Comparison of ENCODE assay signal across 10 cellular contexts in the genomic region with DNA sequence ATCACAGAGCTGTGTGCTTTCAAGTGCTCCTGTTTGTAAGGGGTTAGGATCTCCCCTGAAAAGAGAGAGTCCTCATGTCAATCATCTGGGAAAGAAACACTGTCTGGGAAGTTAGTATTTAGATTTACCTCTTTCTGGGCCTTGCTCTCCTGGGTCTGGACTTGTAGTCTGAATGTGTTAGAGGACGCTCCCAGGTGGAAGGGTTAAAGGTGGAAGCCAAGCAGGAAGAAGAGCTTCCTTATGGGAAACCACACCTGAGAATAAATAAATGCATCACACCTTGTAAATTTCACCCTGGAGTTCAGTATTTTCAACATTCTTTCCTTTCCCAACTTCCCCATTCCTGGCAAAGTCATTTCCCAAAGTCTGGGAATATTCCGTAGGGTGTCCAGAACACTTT. TPM values are rescaled to one million over a fixed set of nuclear protein-coding genes. Genes with fewer than 3 reads are reported as not detected.
DNase-seq lines count a peak whose midpoint lies in the region; ATAC-seq, FAIRE-seq and TF ChIP-seq lines count a peak whose summit lies in the region.
"Had no signal": no experiment of that assay in that cellular context is flagged by ENCODE, and none has a peak within 500 bp of the region (broad histone marks: within the 10 kb centered on the region; RNA-seq: fewer than 3 reads in every experiment).

No MANE protein-coding gene starts in this region.

- H3K36me3 Mint-ChIP-seq in T-helper 1 cell treated with Interleukin-12 subunit alpha and Interleukin-12 subunit beta and Interleukin-4 antibody, amounts not matched to agents 30 μg/mL and 1 μg/mL, for 36 hours (ENCODE audit: low read depth): peaks cover 31% of the 10 kb centered on the region

- peak overlapping the region; percentile 94 for H3K9ac ChIP-seq in endothelial cell of umbilical vein (replicated peaks; ENCODE audit: extremely low read depth, insufficient read depth, low read length)

- peak overlapping the region; percentile 91; the same call in 1 of the 2 replicates for H3K27ac ChIP-seq in SJSA1
- H3K27ac ChIP-seq in endothelial cell of umbilical vein (ENCODE audit: insufficient read depth, low read depth, low read length): peak overlapping the region; percentile 93
- H3K27ac ChIP-seq in gastrocnemius medialis: peak overlapping the region; percentile 87 to 97 (median 93)

- H3K4me3 ChIP-seq in SJSA1 (no peak overlapping the region), endothelial cell of umbilical vein (replicated peaks in 1 of 3; ENCODE audit: insufficient read depth in 1 of 3, low read depth in 1 of 3, low read length in 3 of 3) (peak overlapping the region in 1 of 3 experiments; percentile 76), gastrocnemius medialis (no peak overlapping the region)

- ATAC-seq in gastrocnemius medialis: no peak

- POLR2A ChIA-PET in endothelial cell of umbilical vein (lab: Charles Lee): no interaction called here

- H3K4me1 ChIP-seq in SJSA1 (replicated peaks) (peaks cover 17% of the 10 kb centered on the region), endothelial cell of umbilical vein (ENCODE audit: control insufficient read depth, extremely low read depth, insufficient read depth, low read length) (peaks cover 28% of the 10 kb centered on the region), gastrocnemius medialis (peaks cover 14 to 17% of the 10 kb centered on the region in 2 donors)

- no peaks in the 10 kb centered on the region for H3K27me3 Mint-ChIP-seq in T-helper 1 cell treated with Interleukin-12 subunit alpha and Interleukin-12 subunit beta and Interleukin-4 antibody, amounts not matched to agents 30 μg/mL and 1 μg/mL, for 36 hours (ENCODE audit: low read depth)

- H3K4me2 ChIP-seq in endothelial cell of umbilical vein (ENCODE audit: insufficient read depth, low read length): peak overlapping the region; percentile 95

- DNase-seq in T-helper 1 cell (no peak), SJSA1 (ENCODE audit: low read depth in 1 of 2, low spot score in 2 of 2) (no peak), endothelial cell of umbilical vein (ENCODE audit: low read depth, low spot score) (no peak), gastrocnemius medialis (no peak), NCI-H187 treated with DMSO at 0.1 percent for 48 hours (lab: John Stamatoyannopoulos, UW) (no peak), hippocampal formation (lab: John Stamatoyannopoulos, UW) (no peak), T-helper 9 cell (no peak)
- DNase-seq: NCI-H1105 had no signal

- in situ Hi-C loops in gastrocnemius medialis (cut with MboI; ENCODE audit: low sequenced_read_pairs in 4 of 4): loop anchor here (25.0 kb wide), 4 partner anchors 424 to 749 kb away; a partner anchor contains a TSS

- H3K27me3 ChIP-seq in SJSA1 (replicated peaks) (no peaks in the 10 kb centered on the region), endothelial cell of umbilical vein (ENCODE audit: control insufficient read depth in 2 of 2, insufficient read depth in 2 of 2, low read length in 2 of 2) (no peaks in the 10 kb centered on the region), gastrocnemius medialis (no peaks in the 10 kb centered on the region)

- FAIRE-seq in endothelial cell of umbilical vein (lab: Jason Lieb, UNC): no peak
- FAIRE-seq: bronchial epithelial cell had no signal

- intact Hi-C loops in endothelial cell of umbilical vein (cut with micrococcal nuclease): no loop called here
- intact Hi-C loops in gastrocnemius medialis (cut with DNase I; ENCODE audit: low total_unique reads): loop anchor here (2.0 to 10.0 kb wide), 3 partner anchors 14 to 452 kb away; a partner anchor contains a TSS

- no peak for TF ChIP-seq CTCF in endothelial cell of umbilical vein (IDR thresholded peaks at IDR 0.05; ENCODE audit: extremely low read depth in 1 of 2, insufficient read depth in 1 of 2, low read depth in 1 of 2, low read length in 2 of 2)
- TF ChIP-seq CTCF in gastrocnemius medialis (IDR thresholded peaks at IDR 0.05 in 4 of 5, conservative IDR thresholded peaks at IDR 0.05 in 1 of 5): no peak

- H3K4me1 Mint-ChIP-seq in T-helper 1 cell treated with Interleukin-12 subunit alpha and Interleukin-12 subunit beta and Interleukin-4 antibody, amounts not matched to agents 30 μg/mL and 1 μg/mL, for 36 hours (ENCODE audit: low read depth): peaks cover 34% of the 10 kb centered on the region

- no peaks in the 10 kb centered on the region for H3K9me1 ChIP-seq in endothelial cell of umbilical vein (replicated peaks; ENCODE audit: control insufficient read depth, extremely low read depth, insufficient read depth, low read length)

- H3K9me3 ChIP-seq in SJSA1 (replicated peaks): no peaks in the 10 kb centered on the region
- H3K9me3 ChIP-seq in endothelial cell of umbilical vein (replicated peaks; ENCODE audit: control insufficient read depth, insufficient read depth, low read length): no peaks in the 10 kb centered on the region
- no peaks in the 10 kb centered on the region for H3K9me3 ChIP-seq in gastrocnemius medialis

- BruUV-seq in endothelial cell of umbilical vein (replicated peaks; lab: Mats Ljungman, UMichigan): no TSS peak

- H3K36me3 ChIP-seq in SJSA1: peaks cover 16% of the 10 kb centered on the region
- H3K36me3 ChIP-seq in endothelial cell of umbilical vein (ENCODE audit: control insufficient read depth in 2 of 2, extremely low read depth in 1 of 2, insufficient read depth in 2 of 2, low read length in 2 of 2): no peaks in the 10 kb centered on the region
- peaks cover 0 to 10% of the 10 kb centered on the region in 2 donors for H3K36me3 ChIP-seq in gastrocnemius medialis

- H2AFZ ChIP-seq in endothelial cell of umbilical vein (ENCODE audit: low read depth, low read length): no peak overlapping the region

- H3K9me3 Mint-ChIP-seq in T-helper 1 cell treated with Interleukin-12 subunit alpha and Interleukin-12 subunit beta and Interleukin-4 antibody, amounts not matched to agents 30 μg/mL and 1 μg/mL, for 36 hours: peaks cover 4% of the 10 kb centered on the region

- dilution Hi-C loops in endothelial cell of umbilical vein (cut with MboI; ENCODE audit: extremely low pct_ligation_motif_present, low sequenced_read_pairs): loop anchor here (25.0 kb wide), 1 partner anchor 249 kb away; a partner anchor contains a TSS

- no peaks in the 10 kb centered on the region for H4K20me1 ChIP-seq in endothelial cell of umbilical vein (replicated peaks; ENCODE audit: control insufficient read depth, extremely low read depth, insufficient read depth, low read length)

- TF ChIP-seq POLR2A in endothelial cell of umbilical vein (IDR thresholded peaks at IDR 0.05; ENCODE audit: low read depth, low read length) (no peak), gastrocnemius medialis (IDR thresholded peaks at IDR 0.05) (no peak)

- CTCF ChIA-PET in endothelial cell of umbilical vein (lab: Charles Lee): interaction anchor here (1.0 to 2.1 kb wide), 5 partner anchors 10 to 673 kb away, joined by 3 to 25 read pairs (median 6); a partner anchor contains a TSS

- H3K79me2 ChIP-seq in endothelial cell of umbilical vein (ENCODE audit: control insufficient read depth, insufficient read depth, low read length): no peaks in the 10 kb centered on the region

- H3K27ac Mint-ChIP-seq in T-helper 1 cell treated with Interleukin-12 subunit alpha and Interleukin-12 subunit beta and Interleukin-4 antibody, amounts not matched to agents 30 μg/mL and 1 μg/mL, for 36 hours: peak overlapping the region; percentile 99

- H3K4me3 Mint-ChIP-seq in T-helper 1 cell treated with Interleukin-12 subunit alpha and Interleukin-12 subunit beta and Interleukin-4 antibody, amounts not matched to agents 30 μg/mL and 1 μg/mL, for 36 hours: peak overlapping the region; percentile 93

TF ChIP-seq in endothelial cell of umbilical vein, 7 proteins besides CTCF, POLR2A, EP300 and RAD21:
- TF ChIP-seq EZH2 (IDR thresholded peaks at IDR 0.05; ENCODE audit: borderline replicate concordance, low read depth, low read length, severe bottlenecking) (no peak), GATA2 (IDR thresholded peaks at IDR 0.05; ENCODE audit: insufficient read depth, insufficient read length, low read depth, low read length) (no peak), MYC (IDR thresholded peaks at IDR 0.05; ENCODE audit: low read depth, low read length) (no peak), FOS (IDR thresholded peaks at IDR 0.05; ENCODE audit: borderline replicate concordance, insufficient read depth, low read length) (no peak), JUN (IDR thresholded peaks at IDR 0.05; ENCODE audit: borderline replicate concordance, insufficient read depth, insufficient read length, low read depth) (no peak), POLR2AphosphoS5 (IDR thresholded peaks at IDR 0.05; ENCODE audit: insufficient read depth, low read depth, low read length) (no peak)
- TF ChIP-seq, protein P1, sequence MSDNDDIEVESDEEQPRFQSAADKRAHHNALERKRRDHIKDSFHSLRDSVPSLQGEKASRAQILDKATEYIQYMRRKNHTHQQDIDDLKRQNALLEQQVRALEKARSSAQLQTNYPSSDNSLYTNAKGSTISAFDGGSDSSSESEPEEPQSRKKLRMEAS (IDR thresholded peaks at IDR 0.05; ENCODE audit: insufficient read depth, insufficient read length): no peak

RNA-seq across cellular contexts. Expression of a gene that starts 1.3 kb away (rescaled TPM):
- total RNA-seq in SJSA1 (2014; rRNA removed; shearing (Covaris generic)): 20.9 and 31.2 TPM in 2 replicates
- total RNA-seq in endothelial cell of umbilical vein (20.3 and 21.2 TPM in 2 replicates), gastrocnemius medialis (10 to 100 TPM; 12.3 to 38.1 (median 15.1) TPM)
- 3.3 and 3.8 TPM in 2 replicates for polyA plus RNA-seq in endothelial cell of umbilical vein
- 10.0 and 10.1 TPM in 2 replicates for polyA plus RNA-seq in endothelial cell of umbilical vein (2011; cell fraction: cytosol; rRNA removed)
- polyA plus RNA-seq in endothelial cell of umbilical vein (2011; cell fraction: nucleus; rRNA removed): 4.6 TPM in 2 replicates
- 12.5 and 14.7 TPM in 2 replicates for polyA plus RNA-seq in endothelial cell of umbilical vein (2012)
- 1.00 and 3.7 TPM in 2 replicates for polyA minus RNA-seq in endothelial cell of umbilical vein
- polyA minus RNA-seq in endothelial cell of umbilical vein (2011; cell fraction: cytosol; rRNA and poly(A)+ RNA removed): 2.6 TPM
- 1.8 and 2.0 TPM in 2 replicates for polyA minus RNA-seq in endothelial cell of umbilical vein (2011; cell fraction: nucleus; rRNA and poly(A)+ RNA removed)

RNA-seq across cellular contexts. Expression of a gene that starts 13.9 kb away (rescaled TPM):
- total RNA-seq in SJSA1 (2014; rRNA removed; shearing (Covaris generic)): 6.2 and 8.0 TPM in 2 replicates
- total RNA-seq in endothelial cell of umbilical vein (26.8 and 29.7 TPM in 2 replicates), gastrocnemius medialis (1 to 10 TPM in 3 of 4 donors, under 1 TPM in 1; 0.61 to 7.2 (median 1.6) TPM)
- 25.4 and 27.9 TPM in 2 replicates for polyA plus RNA-seq in endothelial cell of umbilical vein
- 18.5 and 23.3 TPM in 2 replicates for polyA plus RNA-seq in endothelial cell of umbilical vein (2011; cell fraction: cytosol; rRNA removed)
- polyA plus RNA-seq in endothelial cell of umbilical vein (2011; cell fraction: nucleus; rRNA removed): 57.7 and 59.7 TPM in 2 replicates
- polyA plus RNA-seq in endothelial cell of umbilical vein (2012): 12.3 and 21.6 TPM in 2 replicates
- 31.0 and 42.3 TPM in 2 replicates for polyA minus RNA-seq in endothelial cell of umbilical vein
- not detected for polyA minus RNA-seq in endothelial cell of umbilical vein (2011; cell fraction: cytosol; rRNA and poly(A)+ RNA removed)
- polyA minus RNA-seq in endothelial cell of umbilical vein (2011; cell fraction: nucleus; rRNA and poly(A)+ RNA removed): 42.1 and 42.3 TPM in 2 replicates
